ENCODE assay signal across 16 cellular contexts in genomic region chr3:72171946-72172345, GRCh38.
DNase-seq lines count a peak whose midpoint lies in the region; ATAC-seq and TF ChIP-seq lines count a peak whose summit lies in the region.
"Had no signal": no experiment of that assay in that cellular context is flagged by ENCODE, and none has a peak within 500 bp of the region (broad histone marks: within the 10 kb centered on the region; RNA-seq: fewer than 3 reads in every experiment).

No MANE protein-coding gene starts in this region.

- H3K4me3 Mint-ChIP-seq in chondrocyte (ENCODE audit: unreplicated experiment) = no peak overlapping the region
- no peak overlapping the region for H3K4me3 Mint-ChIP-seq in endodermal cell
- H3K4me3 Mint-ChIP-seq: activated naive CD4-positive, alpha-beta T cell treated with anti-CD3 and anti-CD28 coated beads for 36 hours; naive thymus-derived CD8-positive, alpha-beta T cell had no signal

- H3K4me3 ChIP-seq in sigmoid colon (no peak overlapping the region), endodermal cell (ENCODE audit: low read length) (no peak overlapping the region)
- H3K4me3 ChIP-seq: SJSA1, smooth muscle cell had no signal

- H3K4me1 ChIP-seq in sigmoid colon (peaks cover 0 to 50% (median 43%) of the 10 kb centered on the region in 4 donors), endodermal cell (ENCODE audit: control insufficient read depth, insufficient read depth, low read length) (no peaks in the 10 kb centered on the region)
- H3K4me1 ChIP-seq: foreskin keratinocyte had no signal

- peaks cover 41% of the 10 kb centered on the region for H3K4me1 Mint-ChIP-seq in chondrocyte (ENCODE audit: low read depth)
- H3K4me1 Mint-ChIP-seq in endodermal cell = peaks cover 18% of the 10 kb centered on the region

- no peaks in the 10 kb centered on the region for H3K9me3 ChIP-seq in sigmoid colon
- H3K9me3 ChIP-seq in endodermal cell (ENCODE audit: control insufficient read depth, low read length) = no peaks in the 10 kb centered on the region
- H3K9me3 ChIP-seq: SJSA1 had no signal

- peak overlapping the region; percentile 76 for H3K27ac Mint-ChIP-seq in chondrocyte (ENCODE audit: unreplicated experiment)
- H3K27ac Mint-ChIP-seq in endodermal cell = no peak overlapping the region
- H3K27ac Mint-ChIP-seq: activated naive CD4-positive, alpha-beta T cell treated with anti-CD3 and anti-CD28 coated beads for 36 hours had no signal

- ATAC-seq in GM19351 (IDR thresholded peaks at IDR 0.05; ENCODE audit: unreplicated experiment) = no peak
- ATAC-seq: foreskin keratinocyte; naive thymus-derived CD8-positive, alpha-beta T cell had no signal

- 76 to 88% methylated on average over 10 of the region's 10 CpGs for WGBS in sigmoid colon, 2 donors
- 84 to 94% methylated on average over 10 of the region's 10 CpGs for WGBS in endodermal cell (ENCODE audit: insufficient coverage in 1 of 2, insufficient read length in 1 of 2), 2 experiments

- peaks cover 2% of the 10 kb centered on the region for H3K27me3 Mint-ChIP-seq in chondrocyte (ENCODE audit: low read depth)
- H3K27me3 Mint-ChIP-seq in endodermal cell (ENCODE audit: insufficient read depth) = peaks cover 14% of the 10 kb centered on the region

- H3K9me3 Mint-ChIP-seq in chondrocyte (ENCODE audit: low read depth) (peaks cover 6% of the 10 kb centered on the region), endodermal cell (peaks cover 4% of the 10 kb centered on the region)
- H3K9me3 Mint-ChIP-seq: activated naive CD4-positive, alpha-beta T cell treated with anti-CD3 and anti-CD28 coated beads for 36 hours had no signal

- H3K36me3 Mint-ChIP-seq in chondrocyte (ENCODE audit: low read depth) (peaks cover 2% of the 10 kb centered on the region), endodermal cell (ENCODE audit: low read depth) (no peaks in the 10 kb centered on the region)

- DNase-seq in Ammon's horn (ENCODE audit: low spot score) (peak; percentile 84), chondrocyte (ENCODE audit: low spot score) (no peak), hippocampal formation (lab: John Stamatoyannopoulos, UW) (peak; percentile 66 to 71), sigmoid colon (no peak), endodermal cell (no peak), SHP77 treated with DMSO at 0.1 percent for 48 hours (lab: John Stamatoyannopoulos, UW) (no peak), SKM-1 treated with dmso at 0.1 percent for 144 hours (lab: John Stamatoyannopoulos, UW; ENCODE audit: unreplicated experiment) (no peak)
- DNase-seq: activated CD8-positive, alpha-beta memory T cell treated with anti-CD3 and anti-CD28 coated beads for 24 hours; activated naive CD4-positive, alpha-beta T cell treated with anti-CD3 and anti-CD28 coated beads for 36 hours; DMS53; foreskin keratinocyte; H7; naive thymus-derived CD8-positive, alpha-beta T cell had no signal

- H3K36me3 ChIP-seq in sigmoid colon (no peaks in the 10 kb centered on the region), endodermal cell (ENCODE audit: control insufficient read depth, insufficient read depth, low read length) (no peaks in the 10 kb centered on the region)
- H3K36me3 ChIP-seq: SJSA1 had no signal

- no peak overlapping the region for H3K9ac ChIP-seq in endodermal cell (ENCODE audit: extremely low read depth, low read length, poor library complexity, severe bottlenecking)

- no peak for TF ChIP-seq EP300 in sigmoid colon (IDR thresholded peaks at IDR 0.05)

- H3K27ac ChIP-seq in sigmoid colon (peak overlapping the region; percentile 78 to 89 (median 82)), endodermal cell (ENCODE audit: low read depth, low read length) (no peak overlapping the region)
- H3K27ac ChIP-seq: foreskin keratinocyte, SJSA1 had no signal

- intact Hi-C loops in sigmoid colon (cut with DNase I) = no loop called here

- TF ChIP-seq POLR2A in sigmoid colon (IDR thresholded peaks at IDR 0.05) = no peak

- no peaks in the 10 kb centered on the region for H3K27me3 ChIP-seq in sigmoid colon
- no peaks in the 10 kb centered on the region for H3K27me3 ChIP-seq in endodermal cell (ENCODE audit: control insufficient read depth, insufficient read depth, low read length, poor library complexity, severe bottlenecking)
- H3K27me3 ChIP-seq: SJSA1 had no signal

- TF ChIP-seq CTCF in chondrocyte (IDR thresholded peaks at IDR 0.05) = no peak
- TF ChIP-seq CTCF in sigmoid colon (IDR thresholded peaks at IDR 0.05) = no peak
- no peak for TF ChIP-seq CTCF in endodermal cell (conservative IDR thresholded peaks at IDR 0.05)

Comparison
In these comparisons a context has a peak if more than half of its experiments do, and no peak if none do; other contexts are left out.
1. DNase-seq: peak in Ammon's horn (single experiment) and hippocampal formation (2 of 2); none in chondrocyte (single experiment), sigmoid colon (single experiment), endodermal cell (single experiment), SHP77 treated with DMSO at 0.1 percent for 48 hours (single experiment) and SKM-1 treated with dmso at 0.1 percent for 144 hours (single experiment).